Comparison of ENCODE assay signal across 1 cellular context in the genomic region with DNA sequence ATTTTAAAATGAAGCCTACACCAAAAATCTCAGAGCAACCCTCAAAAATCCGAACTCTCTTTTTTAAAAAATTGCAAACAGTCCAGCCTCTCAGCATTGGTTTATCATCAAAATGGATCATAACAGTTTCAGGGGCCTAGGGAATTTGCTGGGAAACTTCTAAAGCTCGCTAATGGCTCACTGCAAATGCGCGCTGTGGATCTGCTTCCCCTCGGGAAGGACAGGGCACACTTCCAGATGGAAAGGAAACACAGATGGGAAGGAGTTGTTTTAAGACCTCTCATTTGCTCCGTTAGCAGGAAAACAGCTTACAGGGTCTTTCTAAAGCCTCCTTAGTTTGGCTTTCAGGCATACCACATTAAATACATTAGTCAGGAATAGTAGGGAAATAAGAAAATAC.
TF ChIP-seq lines count a peak whose summit lies in the region.

No MANE protein-coding gene starts in this region.

TF ChIP-seq in GM23338, 12 proteins besides CTCF, POLR2A, EP300 and RAD21 (continued from another document):
- TF ChIP-seq CREB1 (CRISPR knock-in tag; IDR thresholded peaks at IDR 0.05; ENCODE audit: low read depth) (no peak), EZH2 (IDR thresholded peaks at IDR 0.05; ENCODE audit: low read depth, unreplicated experiment) (no peak), STAT1 (IDR thresholded peaks at IDR 0.05; ENCODE audit: unreplicated experiment) (no peak), EZH2phosphoT487 (IDR thresholded peaks at IDR 0.05; ENCODE audit: unreplicated experiment) (no peak), ZNF331 (CRISPR knock-in tag; IDR thresholded peaks at IDR 0.05; ENCODE audit: low read depth) (no peak), ZNF114 (CRISPR knock-in tag; IDR thresholded peaks at IDR 0.05) (no peak), NANOG (IDR thresholded peaks at IDR 0.05; ENCODE audit: borderline replicate concordance) (no peak), JUNB (IDR thresholded peaks at IDR 0.05; ENCODE audit: unreplicated experiment) (no peak), ETS1 (IDR thresholded peaks at IDR 0.05) (no peak)
- TF ChIP-seq, protein P1, sequence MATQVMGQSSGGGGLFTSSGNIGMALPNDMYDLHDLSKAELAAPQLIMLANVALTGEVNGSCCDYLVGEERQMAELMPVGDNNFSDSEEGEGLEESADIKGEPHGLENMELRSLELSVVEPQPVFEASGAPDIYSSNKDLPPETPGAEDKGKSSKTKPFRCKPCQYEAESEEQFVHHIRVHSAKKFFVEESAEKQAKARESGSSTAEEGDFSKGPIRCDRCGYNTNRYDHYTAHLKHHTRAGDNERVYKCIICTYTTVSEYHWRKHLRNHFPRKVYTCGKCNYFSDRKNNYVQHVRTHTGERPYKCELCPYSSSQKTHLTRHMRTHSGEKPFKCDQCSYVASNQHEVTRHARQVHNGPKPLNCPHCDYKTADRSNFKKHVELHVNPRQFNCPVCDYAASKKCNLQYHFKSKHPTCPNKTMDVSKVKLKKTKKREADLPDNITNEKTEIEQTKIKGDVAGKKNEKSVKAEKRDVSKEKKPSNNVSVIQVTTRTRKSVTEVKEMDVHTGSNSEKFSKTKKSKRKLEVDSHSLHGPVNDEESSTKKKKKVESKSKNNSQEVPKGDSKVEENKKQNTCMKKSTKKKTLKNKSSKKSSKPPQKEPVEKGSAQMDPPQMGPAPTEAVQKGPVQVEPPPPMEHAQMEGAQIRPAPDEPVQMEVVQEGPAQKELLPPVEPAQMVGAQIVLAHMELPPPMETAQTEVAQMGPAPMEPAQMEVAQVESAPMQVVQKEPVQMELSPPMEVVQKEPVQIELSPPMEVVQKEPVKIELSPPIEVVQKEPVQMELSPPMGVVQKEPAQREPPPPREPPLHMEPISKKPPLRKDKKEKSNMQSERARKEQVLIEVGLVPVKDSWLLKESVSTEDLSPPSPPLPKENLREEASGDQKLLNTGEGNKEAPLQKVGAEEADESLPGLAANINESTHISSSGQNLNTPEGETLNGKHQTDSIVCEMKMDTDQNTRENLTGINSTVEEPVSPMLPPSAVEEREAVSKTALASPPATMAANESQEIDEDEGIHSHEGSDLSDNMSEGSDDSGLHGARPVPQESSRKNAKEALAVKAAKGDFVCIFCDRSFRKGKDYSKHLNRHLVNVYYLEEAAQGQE (IDR thresholded peaks at IDR 0.05; ENCODE audit: unreplicated experiment): no peak
